In genomic region chr11:126282361-126282741, GRCh38 we compare ENCODE assay signal across 8 cellular contexts. TPM values are rescaled to one million over a fixed set of nuclear protein-coding genes. Genes with fewer than 3 reads are reported as not detected.
A peak's percentile ranks its signal among the peaks of the same experiment; 100 is the strongest.
DNase-seq lines count a peak whose midpoint lies in the region; ATAC-seq and TF ChIP-seq lines count a peak whose summit lies in the region.

No MANE protein-coding gene starts in this region.

- CTCF ChIA-PET in activated CD4-positive, alpha-beta T cell treated with anti-CD3 and anti-CD28 coated beads, Interleukin-2, amount 10 ng/mL, durations not matched to agents 7 days and 5 days (lab: Charles Lee): interaction anchor here (1.2 to 1.7 kb wide), 4 partner anchors 9 to 71 kb away, joined by 3 to 14 read pairs (median 4); partner anchors contain the start of genes FAM118B and RPUSD4

- intact Hi-C loops in lower leg skin (cut with DNase I; ENCODE audit: low total_unique reads): no loop called here

- no peak for TF ChIP-seq CTCF in lower leg skin (IDR thresholded peaks at IDR 0.05)

- H3K9me3 Mint-ChIP-seq in activated CD4-positive, alpha-beta T cell treated with anti-CD3 and anti-CD28 coated beads, Interleukin-2, amount 10 ng/mL, durations not matched to agents 7 days and 5 days: no peaks in the 10 kb centered on the region
- no peaks in the 10 kb centered on the region for H3K9me3 Mint-ChIP-seq in stimulated activated memory B cell treated with anti-CD40 and anti-IgM and Interleukin-4, amounts not matched to agents 10 μg/mL and 1 μg/mL and 100 μg/mL, for 72 hours

- no peaks in the 10 kb centered on the region for H3K27me3 Mint-ChIP-seq in activated CD4-positive, alpha-beta T cell treated with anti-CD3 and anti-CD28 coated beads, Interleukin-2, amount 10 ng/mL, durations not matched to agents 7 days and 5 days
- no peaks in the 10 kb centered on the region for H3K27me3 Mint-ChIP-seq in stimulated activated memory B cell treated with anti-CD40 and anti-IgM and Interleukin-4, amounts not matched to agents 10 μg/mL and 1 μg/mL and 100 μg/mL, for 72 hours

- peaks cover 9% of the 10 kb centered on the region for H3K36me3 Mint-ChIP-seq in activated CD4-positive, alpha-beta T cell treated with anti-CD3 and anti-CD28 coated beads, Interleukin-2, amount 10 ng/mL, durations not matched to agents 7 days and 5 days (ENCODE audit: low read depth)
- H3K36me3 Mint-ChIP-seq in stimulated activated memory B cell treated with anti-CD40 and anti-IgM and Interleukin-4, amounts not matched to agents 10 μg/mL and 1 μg/mL and 100 μg/mL, for 72 hours: peaks cover 18% of the 10 kb centered on the region

- H3K9me2 ChIP-seq in Karpas-422 (replicated peaks; ENCODE audit: insufficient read depth, low read length): no peaks in the 10 kb centered on the region

- peak overlapping the region; percentile 79 for H3K9ac ChIP-seq in Karpas-422 (ENCODE audit: low read length)

- peak overlapping the region; percentile 86 for H3K4me2 ChIP-seq in Karpas-422 (ENCODE audit: low read depth, low read length, poor library complexity, severe bottlenecking)

- ATAC-seq in stimulated activated memory B cell treated with anti-CD40 and anti-IgM and Interleukin-4, amounts not matched to agents 10 μg/mL and 1 μg/mL and 100 μg/mL, for 72 hours: peak; percentile 55
- ATAC-seq in HG02588 (IDR thresholded peaks at IDR 0.05; ENCODE audit: unreplicated experiment): no peak

- DNase-seq in DMS 273 (lab: John Stamatoyannopoulos, UW; ENCODE audit: unreplicated experiment) (peak; percentile 70), DMS 273 treated with DMSO at 0.1 percent for 48 hours (lab: John Stamatoyannopoulos, UW) (no peak), Karpas-422 (peak; percentile 56), lower leg skin (ENCODE audit: low spot score in 2 of 2) (peak in 1 of 2 donors; percentile 36)
- DNase-seq in activated CD4-positive, alpha-beta T cell treated with anti-CD3 and anti-CD28 coated beads, Interleukin-2, amount 10 ng/mL, durations not matched to agents 7 days and 5 days: peak; percentile 35
- peak in 1 of 3 donors; percentile 16 for DNase-seq in effector memory CD4-positive, alpha-beta T cell

- no peaks in the 10 kb centered on the region for H3K27me3 ChIP-seq in Karpas-422 (ENCODE audit: low read length)
- H3K27me3 ChIP-seq in effector memory CD4-positive, alpha-beta T cell (replicated peaks; ENCODE audit: control insufficient read depth, insufficient read depth, low read length, poor library complexity, severe bottlenecking): no peaks in the 10 kb centered on the region

- peak overlapping the region; percentile 95 for H3K27ac Mint-ChIP-seq in activated CD4-positive, alpha-beta T cell treated with anti-CD3 and anti-CD28 coated beads, Interleukin-2, amount 10 ng/mL, durations not matched to agents 7 days and 5 days
- peak overlapping the region; percentile 88 for H3K27ac Mint-ChIP-seq in stimulated activated memory B cell treated with anti-CD40 and anti-IgM and Interleukin-4, amounts not matched to agents 10 μg/mL and 1 μg/mL and 100 μg/mL, for 72 hours

- H2AFZ ChIP-seq in Karpas-422 (ENCODE audit: low read length): 0 out of 2 replicates have a peak overlapping the region, but pooled peaks have one; percentile 2

- POLR2A ChIA-PET in activated CD4-positive, alpha-beta T cell treated with anti-CD3 and anti-CD28 coated beads, Interleukin-2, amount 10 ng/mL, durations not matched to agents 7 days and 5 days (lab: Charles Lee): interaction anchor here (0.6 to 0.9 kb wide), 2 partner anchors 13 to 655 kb away, joined by 3 to 6 read pairs; partner anchors contain the start of genes FOXRED1 and SRPRA

- 0 to 1% methylated on average over 13 to 15 of the region's 15 CpGs for WGBS in lower leg skin, 2 donors

- peak overlapping the region; percentile 88 for H3K4me3 Mint-ChIP-seq in activated CD4-positive, alpha-beta T cell treated with anti-CD3 and anti-CD28 coated beads, Interleukin-2, amount 10 ng/mL, durations not matched to agents 7 days and 5 days
- peak overlapping the region; percentile 98 for H3K4me3 Mint-ChIP-seq in stimulated activated memory B cell treated with anti-CD40 and anti-IgM and Interleukin-4, amounts not matched to agents 10 μg/mL and 1 μg/mL and 100 μg/mL, for 72 hours

- peak overlapping the region; percentile 86 for H3K4me3 ChIP-seq in Karpas-422 (ENCODE audit: low read length)
- H3K4me3 ChIP-seq in effector memory CD4-positive, alpha-beta T cell (ENCODE audit: insufficient read depth, low read depth, low read length, poor library complexity, severe bottlenecking): peak overlapping the region; percentile 71
- peak overlapping the region; percentile 73 for H3K4me3 ChIP-seq in lower leg skin (ENCODE audit: low read depth, poor library complexity, severe bottlenecking)

- no peaks in the 10 kb centered on the region for H3K36me3 ChIP-seq in Karpas-422 (ENCODE audit: insufficient read depth, low read length)
- no peaks in the 10 kb centered on the region for H3K36me3 ChIP-seq in effector memory CD4-positive, alpha-beta T cell (ENCODE audit: control insufficient read depth, insufficient read depth, low read length)

- no peaks in the 10 kb centered on the region for H4K20me1 ChIP-seq in Karpas-422 (ENCODE audit: insufficient read depth, low read depth, low read length)

- H3K4me1 Mint-ChIP-seq in activated CD4-positive, alpha-beta T cell treated with anti-CD3 and anti-CD28 coated beads, Interleukin-2, amount 10 ng/mL, durations not matched to agents 7 days and 5 days: peaks cover 47% of the 10 kb centered on the region
- H3K4me1 Mint-ChIP-seq in stimulated activated memory B cell treated with anti-CD40 and anti-IgM and Interleukin-4, amounts not matched to agents 10 μg/mL and 1 μg/mL and 100 μg/mL, for 72 hours: peaks cover 43% of the 10 kb centered on the region

- peak overlapping the region; percentile 65; the same call in 1 of the 2 replicates for H3K27ac ChIP-seq in Karpas-422 (ENCODE audit: low read length)
- peak overlapping the region; percentile 81 for H3K27ac ChIP-seq in effector memory CD4-positive, alpha-beta T cell (ENCODE audit: insufficient read depth, low read length, poor library complexity, severe bottlenecking)

- no peak for TF ChIP-seq POLR2A in lower leg skin (IDR thresholded peaks at IDR 0.05)

- H3K79me2 ChIP-seq in Karpas-422 (ENCODE audit: low read length): peaks cover 8% of the 10 kb centered on the region; the same call in 1 of the 2 replicates

- no peaks in the 10 kb centered on the region for H3K9me3 ChIP-seq in Karpas-422 (ENCODE audit: low read length)
- no peaks in the 10 kb centered on the region for H3K9me3 ChIP-seq in effector memory CD4-positive, alpha-beta T cell (ENCODE audit: control insufficient read depth, low read length)

- peaks cover 19% of the 10 kb centered on the region for H3K4me1 ChIP-seq in Karpas-422 (ENCODE audit: low read length)
- peaks cover 16% of the 10 kb centered on the region for H3K4me1 ChIP-seq in effector memory CD4-positive, alpha-beta T cell (ENCODE audit: control insufficient read depth, insufficient read depth, low read length, poor library complexity, severe bottlenecking)

RNA-seq across cellular contexts. Expression of gene TIRAP, which starts 0.5 kb away (rescaled TPM):
- 4.4 and 4.8 TPM in 2 replicates for total RNA-seq in Karpas-422 (2014; rRNA removed; shearing (Covaris generic); ENCODE audit: low replicate concordance)
- 10 to 100 TPM; 13.5 to 14.0 TPM for total RNA-seq in activated CD4-positive, alpha-beta T cell treated with anti-CD3 and anti-CD28 coated beads, Interleukin-2, amount 10 ng/mL, durations not matched to agents 7 days and 5 days
- 10 to 100 TPM; 13.2 to 16.8 (median 15.3) TPM for total RNA-seq in lower leg skin

RNA-seq across cellular contexts. Expression of gene FOXRED1, which starts 13.4 kb away (rescaled TPM):
- 13.7 and 18.4 TPM in 2 replicates for total RNA-seq in Karpas-422 (2014; rRNA removed; shearing (Covaris generic); ENCODE audit: low replicate concordance)
- 10 to 100 TPM; 34.8 to 43.4 TPM for total RNA-seq in activated CD4-positive, alpha-beta T cell treated with anti-CD3 and anti-CD28 coated beads, Interleukin-2, amount 10 ng/mL, durations not matched to agents 7 days and 5 days
- 10 to 100 TPM in 3 of 4 donors, 1 to 10 TPM in 1; 7.0 to 17.5 (median 14.0) TPM for total RNA-seq in lower leg skin

RNA-seq across cellular contexts. Expression of gene SRPRA, which starts 13.7 kb away (rescaled TPM):
- 41.0 and 58.4 TPM in 2 replicates for total RNA-seq in Karpas-422 (2014; rRNA removed; shearing (Covaris generic); ENCODE audit: low replicate concordance)
- total RNA-seq in activated CD4-positive, alpha-beta T cell treated with anti-CD3 and anti-CD28 coated beads, Interleukin-2, amount 10 ng/mL, durations not matched to agents 7 days and 5 days: 100 to 1,000 TPM; 107 to 110 TPM
- 10 to 100 TPM; 56.8 to 84.7 (median 72.3) TPM for total RNA-seq in lower leg skin

RNA-seq across cellular contexts. Expression of gene DCPS, which starts 21.5 kb away (rescaled TPM):
- total RNA-seq in Karpas-422 (2014; rRNA removed; shearing (Covaris generic); ENCODE audit: low replicate concordance): 17.6 and 18.3 TPM in 2 replicates
- 10 to 100 TPM; 33.1 to 33.5 TPM for total RNA-seq in activated CD4-positive, alpha-beta T cell treated with anti-CD3 and anti-CD28 coated beads, Interleukin-2, amount 10 ng/mL, durations not matched to agents 7 days and 5 days
- 10 to 100 TPM; 15.1 to 23.4 (median 16.7) TPM for total RNA-seq in lower leg skin
